15 cellular contexts compared by ENCODE assay signal in genomic region chr17:1746975-1747543, GRCh38. TPM values are rescaled to one million over a fixed set of nuclear protein-coding genes. Genes with fewer than 3 reads are reported as not detected.
A peak's percentile ranks its signal among the peaks of the same experiment; 100 is the strongest.
DNase-seq lines count a peak whose midpoint lies in the region; ATAC-seq and TF ChIP-seq lines count a peak whose summit lies in the region.
"Had no signal": no experiment of that assay in that cellular context is flagged by ENCODE, and none has a peak within 500 bp of the region (broad histone marks: within the 10 kb centered on the region; RNA-seq: fewer than 3 reads in every experiment).

No MANE protein-coding gene starts in this region.

- H3K27ac ChIP-seq in body of pancreas (peak overlapping the region in 2 of 4 donors; percentile 41 to 60), left ventricle myocardium inferior (replicated peaks) (peak overlapping the region; percentile 62), substantia nigra (ENCODE audit: low read depth, low read length, poor library complexity, severe bottlenecking) (no peak overlapping the region), SJCRH30 (no peak overlapping the region)
- H3K27ac ChIP-seq: BLaER1 had no signal

- H3K4me1 ChIP-seq in body of pancreas (peaks cover 8% of the 10 kb centered on the region), left ventricle myocardium inferior (peaks cover 10% of the 10 kb centered on the region), SJCRH30 (no peaks in the 10 kb centered on the region)

- peak; percentile 34 for ATAC-seq in body of pancreas
- ATAC-seq: activated CD4-positive, CD25-positive, alpha-beta regulatory T cell treated with anti-CD3 and anti-CD28 coated beads, Interleukin-2, amount 50 U/mL, for 24 hours; stimulated activated naive B cell treated with anti-CD40 and anti-IgM and Interleukin-4, amounts not matched to agents 10 μg/mL and 1 μg/mL and 100 μg/mL, for 72 hours had no signal

- H3K4me3 ChIP-seq in body of pancreas = no peak overlapping the region
- no peak overlapping the region for H3K4me3 ChIP-seq in left ventricle myocardium inferior
- no peak overlapping the region for H3K4me3 ChIP-seq in SJCRH30
- H3K4me3 ChIP-seq: BLaER1 had no signal

- no peak for TF ChIP-seq POLR2A in body of pancreas (IDR thresholded peaks at IDR 0.05)

- 72 to 82% methylated on average over 15 to 22 of the region's 22 CpGs for WGBS in body of pancreas, 2 donors

- H3K36me3 ChIP-seq in body of pancreas (replicated peaks in 1 of 2; ENCODE audit: insufficient read depth in 1 of 2, low read depth in 2 of 2) = no peaks in the 10 kb centered on the region
- no peaks in the 10 kb centered on the region for H3K36me3 ChIP-seq in left ventricle myocardium inferior
- no peaks in the 10 kb centered on the region for H3K36me3 ChIP-seq in SJCRH30
- H3K36me3 ChIP-seq: BLaER1 had no signal

- TF ChIP-seq CTCF in body of pancreas (IDR thresholded peaks at IDR 0.05) (no peak), left ventricle myocardium inferior (IDR thresholded peaks at IDR 0.05; ENCODE audit: borderline replicate concordance) (no peak)

- intact Hi-C loops in body of pancreas (cut with DNase I) (no loop called here), left ventricle myocardium inferior (cut with micrococcal nuclease) (no loop called here), posterior vena cava (cut with DNase I) (no loop called here)

- DNase-seq in HPDE6-E6E7 (ENCODE audit: extremely low spot score) (peak; percentile 72), body of pancreas (peak in 3 of 4 donors; percentile 39 to 71 (median 71)), left ventricle myocardium inferior (no peak), posterior vena cava (ENCODE audit: low spot score) (peak; percentile 88), substantia nigra (lab: John Stamatoyannopoulos, UW) (no peak), SJCRH30 (no peak), SHP77 treated with DMSO at 0.1 percent for 48 hours (lab: John Stamatoyannopoulos, UW) (no peak)
- no peak for DNase-seq in stimulated activated CD4-positive, alpha-beta T cell treated with anti-CD3 and anti-CD28 coated beads, Interleukin-1b, Interleukin-23, amount 100 ng/mL, for 48 hours
- DNase-seq: activated T-cell treated with anti-CD3 and anti-CD28 coated beads, Interleukin-2, amount 50 U/mL, for 1 hour; MV-4-11; NCI-H524 treated with DMSO at 0.1 percent for 48 hours; stimulated activated CD4-positive, alpha-beta T cell treated with anti-CD3 and anti-CD28 coated beads, Interleukin-2, amount 100 ng/mL, for 48 hours; stimulated activated naive B cell treated with anti-CD40 and anti-IgM and Interleukin-4, amounts not matched to agents 10 μg/mL and 1 μg/mL and 100 μg/mL, for 72 hours had no signal

- no peaks in the 10 kb centered on the region for H3K27me3 ChIP-seq in body of pancreas
- H3K27me3 ChIP-seq in left ventricle myocardium inferior (ENCODE audit: low read depth) = no peaks in the 10 kb centered on the region
- H3K27me3 ChIP-seq in SJCRH30 = no peaks in the 10 kb centered on the region; the same call in 1 of the 2 replicates
- H3K27me3 ChIP-seq: BLaER1 had no signal

- H3K9me3 ChIP-seq in body of pancreas = no peaks in the 10 kb centered on the region
- no peaks in the 10 kb centered on the region for H3K9me3 ChIP-seq in left ventricle myocardium inferior (replicated peaks)
- H3K9me3 ChIP-seq in SJCRH30 (replicated peaks) = no peaks in the 10 kb centered on the region
- H3K9me3 ChIP-seq: BLaER1 had no signal

RNA-seq across cellular contexts. Expression of gene SERPINF2, which starts 4.4 kb away (rescaled TPM):
- total RNA-seq in body of pancreas (1 to 10 TPM; 5.9 to 8.8 TPM), left ventricle myocardium inferior (0.33 TPM), posterior vena cava (10 to 100 TPM; 40.7 to 41.7 TPM)
- not detected in 2 replicates for total RNA-seq in SJCRH30 (2014; rRNA removed; shearing (Covaris generic))

RNA-seq across cellular contexts. Expression of gene SERPINF1, which starts 14.8 kb away (rescaled TPM):
- 100 to 1,000 TPM; 146 to 194 TPM for total RNA-seq in body of pancreas
- 122 TPM for total RNA-seq in left ventricle myocardium inferior
- 1,000 to 10,000 TPM in 1 of 2 donors, 100 to 1,000 TPM in 1; 710 to 1,223 TPM for total RNA-seq in posterior vena cava
- total RNA-seq in SJCRH30 (2014; rRNA removed; shearing (Covaris generic)) = 182 TPM in 2 replicates

RNA-seq across cellular contexts. Expression of gene WDR81, which starts 22.6 kb away (rescaled TPM):
- 10 to 100 TPM; 15.6 to 31.6 TPM for total RNA-seq in body of pancreas
- 9.3 TPM for total RNA-seq in left ventricle myocardium inferior
- 10 to 100 TPM; 26.3 to 30.8 TPM for total RNA-seq in posterior vena cava
- total RNA-seq in SJCRH30 (2014; rRNA removed; shearing (Covaris generic)) = 8.7 and 10.9 TPM in 2 replicates

RNA-seq across cellular contexts. Expression of gene TLCD2, which starts 36.9 kb away (rescaled TPM):
- total RNA-seq in body of pancreas (1 to 10 TPM; 1.6 to 2.6 TPM), left ventricle myocardium inferior (1.8 TPM), posterior vena cava (1 to 10 TPM; 7.6 to 8.2 TPM)
- total RNA-seq in SJCRH30 (2014; rRNA removed; shearing (Covaris generic)) = 1.2 and 1.3 TPM in 2 replicates

Comparison
In these comparisons a context has a peak if more than half of its experiments do, and no peak if none do; other contexts are left out.
1. DNase-seq: peak in HPDE6-E6E7 (single experiment), body of pancreas (3 of 4) and posterior vena cava (single experiment); none in left ventricle myocardium inferior (single experiment), substantia nigra (0 of 49), stimulated activated CD4-positive, alpha-beta T cell treated with anti-CD3 and anti-CD28 coated beads, Interleukin-1b, Interleukin-23, amount 100 ng/mL, for 48 hours (single experiment), SJCRH30 (0 of 2) and SHP77 treated with DMSO at 0.1 percent for 48 hours (single experiment).
2. RNA of gene SERPINF2, which starts 4.4 kb away (total RNA-seq): 40.7 to 41.7 TPM in posterior vena cava; 5.9 to 8.8 TPM in body of pancreas, 0.33 TPM in left ventricle myocardium inferior (single experiment) and not detected in SJCRH30; every median in the first group is over 4 times any median in the second.